Comparison of ENCODE assay signal across 15 cellular contexts in the genomic region with DNA sequence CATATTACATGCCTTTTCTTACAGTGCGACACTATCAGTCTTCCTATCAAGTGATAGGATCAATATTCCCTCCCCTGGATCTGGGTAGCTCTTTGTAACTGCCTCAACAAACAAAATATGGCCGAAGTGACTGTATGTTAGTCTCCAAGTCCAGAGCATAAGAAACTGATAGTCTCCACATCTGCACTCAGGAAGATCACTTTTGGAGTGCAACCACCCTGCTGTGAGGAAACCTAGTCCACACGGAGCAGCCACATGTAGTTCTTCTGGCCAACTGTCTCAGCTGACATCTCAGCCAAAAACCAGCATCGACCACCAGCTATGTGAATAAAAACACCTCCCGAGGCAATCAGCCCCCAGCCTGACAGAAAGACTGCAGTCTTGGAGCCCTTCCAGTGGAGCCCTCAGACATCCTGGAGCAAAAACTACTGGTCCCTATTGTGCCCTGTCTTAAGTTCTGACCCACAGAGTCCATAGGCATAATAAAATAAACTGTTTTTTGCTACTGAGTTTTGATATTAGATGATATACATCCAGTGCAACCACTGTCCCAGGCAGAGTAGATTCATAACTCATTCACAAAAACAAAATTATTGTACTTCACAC.
DNase-seq lines count a peak whose midpoint lies in the region; ATAC-seq, FAIRE-seq and TF ChIP-seq lines count a peak whose summit lies in the region.
"Had no signal": no experiment of that assay in that cellular context is flagged by ENCODE, and none has a peak within 500 bp of the region (broad histone marks: within the 10 kb centered on the region; RNA-seq: fewer than 3 reads in every experiment).

No MANE protein-coding gene starts in this region.

- H3K36me3 ChIP-seq in DND-41 (ENCODE audit: insufficient read depth, low read length) (no peaks in the 10 kb centered on the region), esophagus squamous epithelium (no peaks in the 10 kb centered on the region)
- no peaks in the 10 kb centered on the region for H3K36me3 ChIP-seq in naive thymus-derived CD4-positive, alpha-beta T cell (ENCODE audit: control insufficient read depth in 2 of 3, insufficient read depth in 3 of 3, low read length in 3 of 3)

- H3K9me3 ChIP-seq in DND-41 (ENCODE audit: insufficient read depth, low read length, severe bottlenecking) (no peaks in the 10 kb centered on the region), esophagus squamous epithelium (no peaks in the 10 kb centered on the region)
- no peaks in the 10 kb centered on the region for H3K9me3 ChIP-seq in naive thymus-derived CD4-positive, alpha-beta T cell (ENCODE audit: control insufficient read depth in 2 of 3, low read length in 3 of 3)

- no peaks in the 10 kb centered on the region for H3K9me3 Mint-ChIP-seq in activated T-helper 1 cell treated with anti-CD3 and anti-CD28 coated beads, Interleukin-12 subunit alpha, Interleukin-12 subunit beta, Interleukin-2, Interleukin-4 antibody, amounts not matched to agents 30 ng/mL and 10 ng/mL and 1 ng/mL, durations not matched to agents 14 hours and 24 hours and 36 hours
- no peaks in the 10 kb centered on the region for H3K9me3 Mint-ChIP-seq in naive thymus-derived CD4-positive, alpha-beta T cell
- H3K9me3 Mint-ChIP-seq: CD8-positive, alpha-beta memory T cell had no signal

- DNase-seq in DMS 273 (lab: John Stamatoyannopoulos, UW; ENCODE audit: unreplicated experiment) (peak; percentile 47), DMS 273 treated with DMSO at 0.1 percent for 48 hours (lab: John Stamatoyannopoulos, UW) (no peak), DND-41 (no peak), GM19239 (ENCODE audit: insufficient read length, low spot score) (no peak), esophagus squamous epithelium (lab: John Stamatoyannopoulos, UW) (no peak), NCI-H2081 treated with DMSO at 0.1 percent for 48 hours (lab: John Stamatoyannopoulos, UW) (no peak)
- DNase-seq in activated T-helper 1 cell treated with anti-CD3 and anti-CD28 coated beads, Interleukin-12 subunit alpha, Interleukin-12 subunit beta, Interleukin-2, Interleukin-4 antibody, amounts not matched to agents 30 ng/mL and 10 ng/mL and 1 ng/mL, durations not matched to agents 14 hours and 24 hours and 36 hours (ENCODE audit: low spot score), result no peak
- DNase-seq in naive thymus-derived CD4-positive, alpha-beta T cell, result no peak
- DNase-seq: CD8-positive, alpha-beta memory T cell; dorsolateral prefrontal cortex; NCI-H1930; RPMI8226; stimulated activated naive CD4-positive, alpha-beta T cell treated with Interleukin-2 at 50 U/mL for 16 hours had no signal

- FAIRE-seq in GM19239 (lab: Jason Lieb, UNC), result no peak
- FAIRE-seq: TTC549 had no signal

- intact Hi-C loops in activated T-helper 1 cell treated with anti-CD3 and anti-CD28 coated beads, Interleukin-12 subunit alpha, Interleukin-12 subunit beta, Interleukin-2, Interleukin-4 antibody, amounts not matched to agents 30 ng/mL and 10 ng/mL and 1 ng/mL, durations not matched to agents 14 hours and 24 hours and 36 hours (cut with micrococcal nuclease), result loop anchor here (1.0 kb wide), 1 partner anchor 10 kb away; no protein-coding TSS in a partner anchor
- intact Hi-C loops in naive thymus-derived CD4-positive, alpha-beta T cell (cut with micrococcal nuclease), result no loop called here
- intact Hi-C loops in esophagus squamous epithelium (cut with DNase I), result no loop called here

- H3K4me3 ChIP-seq in DND-41 (ENCODE audit: low read depth in 1 of 2, low read length in 2 of 2) (no peak overlapping the region), esophagus squamous epithelium (no peak overlapping the region)
- no peak overlapping the region for H3K4me3 ChIP-seq in naive thymus-derived CD4-positive, alpha-beta T cell (ENCODE audit: low read length)
- H3K4me3 ChIP-seq: dorsolateral prefrontal cortex had no signal

- 65 to 76% methylated on average over 5 of the region's 5 CpGs for WGBS in esophagus squamous epithelium, 2 donors

- CTCF ChIA-PET in naive thymus-derived CD4-positive, alpha-beta T cell (lab: Charles Lee), result no interaction called here

- POLR2A ChIA-PET in naive thymus-derived CD4-positive, alpha-beta T cell (lab: Charles Lee), result interaction anchor here (0.6 kb wide), 1 partner anchor 402 kb away, joined by 3 read pairs; no protein-coding TSS in a partner anchor

- H3K27me3 ChIP-seq in DND-41 (ENCODE audit: insufficient read depth, low read length, poor library complexity) (no peaks in the 10 kb centered on the region), esophagus squamous epithelium (no peaks in the 10 kb centered on the region)
- no peaks in the 10 kb centered on the region for H3K27me3 ChIP-seq in naive thymus-derived CD4-positive, alpha-beta T cell (ENCODE audit: control insufficient read depth in 2 of 2, insufficient read depth in 2 of 2, low read length in 2 of 2)
- H3K27me3 ChIP-seq: dorsolateral prefrontal cortex had no signal

- H3K4me1 ChIP-seq in DND-41 (ENCODE audit: insufficient read depth, low read length), result peaks cover 15% of the 10 kb centered on the region; the same call in 1 of the 2 replicates
- H3K4me1 ChIP-seq in naive thymus-derived CD4-positive, alpha-beta T cell (ENCODE audit: control insufficient read depth in 2 of 2, insufficient read depth in 2 of 2, low read length in 2 of 2), result peaks cover 4 to 36% of the 10 kb centered on the region in 2 donors
- H3K4me1 ChIP-seq in esophagus squamous epithelium, result peaks cover 12 to 80% (median 31%) of the 10 kb centered on the region in 3 donors

- H3K27ac ChIP-seq in DND-41 (ENCODE audit: low read length) (peak overlapping the region; percentile 22; the same call in 1 of the 2 replicates), esophagus squamous epithelium (no peak overlapping the region)
- H3K27ac ChIP-seq in naive thymus-derived CD4-positive, alpha-beta T cell (ENCODE audit: low read depth, low read length), result no peak overlapping the region
- H3K27ac ChIP-seq: 22Rv1, dorsolateral prefrontal cortex had no signal

- H4K20me1 ChIP-seq in DND-41 (ENCODE audit: insufficient read depth, low read length), result peaks cover 74% of the 10 kb centered on the region

- H3K4me1 Mint-ChIP-seq in activated T-helper 1 cell treated with anti-CD3 and anti-CD28 coated beads, Interleukin-12 subunit alpha, Interleukin-12 subunit beta, Interleukin-2, Interleukin-4 antibody, amounts not matched to agents 30 ng/mL and 10 ng/mL and 1 ng/mL, durations not matched to agents 14 hours and 24 hours and 36 hours (ENCODE audit: low read depth), result peaks cover 75% of the 10 kb centered on the region
- peaks cover 54 to 93% (median 81%) of the 10 kb centered on the region in 7 donors for H3K4me1 Mint-ChIP-seq in naive thymus-derived CD4-positive, alpha-beta T cell

- no peaks in the 10 kb centered on the region for H3K27me3 Mint-ChIP-seq in activated T-helper 1 cell treated with anti-CD3 and anti-CD28 coated beads, Interleukin-12 subunit alpha, Interleukin-12 subunit beta, Interleukin-2, Interleukin-4 antibody, amounts not matched to agents 30 ng/mL and 10 ng/mL and 1 ng/mL, durations not matched to agents 14 hours and 24 hours and 36 hours (ENCODE audit: insufficient read depth)
- H3K27me3 Mint-ChIP-seq in naive thymus-derived CD4-positive, alpha-beta T cell, result no peaks in the 10 kb centered on the region

- no peak overlapping the region for H2AFZ ChIP-seq in DND-41 (ENCODE audit: low read depth, low read length)

- peak overlapping the region; percentile 11 for H3K4me3 Mint-ChIP-seq in activated T-helper 1 cell treated with anti-CD3 and anti-CD28 coated beads, Interleukin-12 subunit alpha, Interleukin-12 subunit beta, Interleukin-2, Interleukin-4 antibody, amounts not matched to agents 30 ng/mL and 10 ng/mL and 1 ng/mL, durations not matched to agents 14 hours and 24 hours and 36 hours
- peak overlapping the region in 8 of 10 donors; percentile 3 to 43 (median 18) for H3K4me3 Mint-ChIP-seq in naive thymus-derived CD4-positive, alpha-beta T cell

- no peak overlapping the region for H3K4me2 ChIP-seq in DND-41 (ENCODE audit: insufficient read depth, low read length)

- TF ChIP-seq CTCF in DND-41 (IDR thresholded peaks at IDR 0.05; ENCODE audit: borderline replicate concordance, extremely low read depth, low read length, poor library complexity, severe bottlenecking), result no peak
- no peak for TF ChIP-seq CTCF in esophagus squamous epithelium (IDR thresholded peaks at IDR 0.05)

- H3K27ac Mint-ChIP-seq in activated T-helper 1 cell treated with anti-CD3 and anti-CD28 coated beads, Interleukin-12 subunit alpha, Interleukin-12 subunit beta, Interleukin-2, Interleukin-4 antibody, amounts not matched to agents 30 ng/mL and 10 ng/mL and 1 ng/mL, durations not matched to agents 14 hours and 24 hours and 36 hours, result peak overlapping the region; percentile 64
- H3K27ac Mint-ChIP-seq in naive thymus-derived CD4-positive, alpha-beta T cell, result peak overlapping the region in 4 of 9 donors; percentile 32 to 51 (median 40)

- H3K9ac ChIP-seq in DND-41 (ENCODE audit: low read depth, low read length), result no peak overlapping the region

- ATAC-seq in DND-41 (ENCODE audit: insufficient read depth, low read depth), result no peak
- ATAC-seq in naive thymus-derived CD4-positive, alpha-beta T cell, result no peak

- H3K36me3 Mint-ChIP-seq in activated T-helper 1 cell treated with anti-CD3 and anti-CD28 coated beads, Interleukin-12 subunit alpha, Interleukin-12 subunit beta, Interleukin-2, Interleukin-4 antibody, amounts not matched to agents 30 ng/mL and 10 ng/mL and 1 ng/mL, durations not matched to agents 14 hours and 24 hours and 36 hours (ENCODE audit: low read depth), result no peaks in the 10 kb centered on the region
- peaks cover 0 to 5% (median 0%) of the 10 kb centered on the region in 5 donors for H3K36me3 Mint-ChIP-seq in naive thymus-derived CD4-positive, alpha-beta T cell
- H3K36me3 Mint-ChIP-seq: CD8-positive, alpha-beta memory T cell had no signal

- H3K79me2 ChIP-seq in DND-41 (ENCODE audit: insufficient read depth, low read length), result peaks cover 97% of the 10 kb centered on the region

- no peak for TF ChIP-seq POLR2A in esophagus squamous epithelium (IDR thresholded peaks at IDR 0.05)
